In the genomic region with DNA sequence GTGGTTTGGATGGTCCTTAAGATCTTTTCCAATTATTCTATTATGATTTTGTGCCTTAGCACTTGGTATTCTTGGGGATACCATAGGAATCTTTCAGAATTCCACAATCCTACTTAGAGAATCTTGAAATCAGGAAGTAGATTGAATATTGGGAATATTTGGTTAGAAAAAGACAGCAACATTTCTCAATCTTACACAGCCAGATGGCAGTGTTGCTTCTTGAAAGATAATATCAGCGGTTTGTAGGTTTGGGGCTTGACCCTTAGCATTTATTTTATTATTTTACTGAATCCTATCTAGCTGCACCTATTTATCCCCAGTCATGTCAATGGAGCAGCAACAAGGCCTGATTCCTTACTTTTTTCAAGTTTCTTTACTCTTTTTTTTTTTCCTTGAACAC, we compare ENCODE assay signal across 13 cellular contexts. TPM values are rescaled to one million over a fixed set of nuclear protein-coding genes. Genes with fewer than 3 reads are reported as not detected.
DNase-seq lines count a peak whose midpoint lies in the region; ATAC-seq and TF ChIP-seq lines count a peak whose summit lies in the region.
"Had no signal": no experiment of that assay in that cellular context is flagged by ENCODE, and none has a peak within 500 bp of the region (broad histone marks: within the 10 kb centered on the region; RNA-seq: fewer than 3 reads in every experiment).

No MANE protein-coding gene starts in this region.

- H3K18ac ChIP-seq in H9 (ENCODE audit: insufficient read length, low read depth, low read length): no peak overlapping the region

- H3K4me2 ChIP-seq in H9 (ENCODE audit: insufficient read depth, insufficient read length, low read length): no peak overlapping the region

- DNase-seq in AG08395 (ENCODE audit: low spot score) (peak; percentile 6), H9 (no peak), amniotic epithelial cell (ENCODE audit: low read depth) (peak; percentile 7), kidney epithelial cell (ENCODE audit: low read depth) (no peak), NCI-H446 treated with DMSO at 0.1 percent for 48 hours (lab: John Stamatoyannopoulos, UW) (no peak), ovary (no peak)
- DNase-seq: activated CD8-positive, alpha-beta T cell treated with anti-CD3 and anti-CD28 coated beads for 36 hours; left ventricle myocardium superior had no signal

- H3K4me3 Mint-ChIP-seq in H9: no peak overlapping the region
- H3K4me3 Mint-ChIP-seq: activated CD8-positive, alpha-beta T cell treated with anti-CD3 and anti-CD28 coated beads for 36 hours; central memory CD8-positive, alpha-beta T cell had no signal

- H3K4me3 ChIP-seq in kidney epithelial cell (ENCODE audit: low read depth, low read length) (no peak overlapping the region), ovary (no peak overlapping the region)

- TF ChIP-seq EP300 in ovary (IDR thresholded peaks at IDR 0.05): no peak

- H3K9me3 Mint-ChIP-seq in H9: peaks cover 1 to 49% of the 10 kb centered on the region in 2 experiments; a peak in 4 of 5 replicates
- H3K9me3 Mint-ChIP-seq: activated CD8-positive, alpha-beta T cell treated with anti-CD3 and anti-CD28 coated beads for 36 hours had no signal

- H3K79me2 ChIP-seq in H9 (ENCODE audit: insufficient read depth, low read length): no peaks in the 10 kb centered on the region

- intact Hi-C loops in ovary (cut with DNase I): loop anchor here in 1 of 4 donors (10.0 kb wide), 1 partner anchor 229 kb away; no protein-coding TSS in a partner anchor

- H3K36me3 Mint-ChIP-seq in H9 (ENCODE audit: insufficient read depth in 1 of 3, low read depth in 3 of 3): no peaks in the 10 kb centered on the region; a peak in 1 of 7 replicates

- no peak overlapping the region for H4K91ac ChIP-seq in H9 (ENCODE audit: insufficient read length, low read depth, low read length)

- no peak overlapping the region for H3K56ac ChIP-seq in H9 (ENCODE audit: insufficient read length, low read depth, low read length)

- ATAC-seq in HG02571 (IDR thresholded peaks at IDR 0.05; ENCODE audit: unreplicated experiment): no peak
- ATAC-seq in HG02852 (IDR thresholded peaks at IDR 0.05; ENCODE audit: unreplicated experiment): no peak
- ATAC-seq: activated CD8-positive, alpha-beta T cell treated with anti-CD3 and anti-CD28 coated beads for 36 hours; left ventricle myocardium superior had no signal

- no peaks in the 10 kb centered on the region for H3K79me1 ChIP-seq in H9 (ENCODE audit: insufficient read depth, low read depth, low read length, poor library complexity, severe bottlenecking)

- no peak overlapping the region for H2BK15ac ChIP-seq in H9 (ENCODE audit: low read depth, low read length)

- H3K27ac Mint-ChIP-seq in H9: no peak overlapping the region
- H3K27ac Mint-ChIP-seq: activated CD8-positive, alpha-beta T cell treated with anti-CD3 and anti-CD28 coated beads for 36 hours had no signal

- no peak overlapping the region for H3K4ac ChIP-seq in H9 (ENCODE audit: low read depth, low read length)

- H4K20me1 ChIP-seq in H9 (ENCODE audit: control insufficient read depth, insufficient read depth, insufficient read length): no peaks in the 10 kb centered on the region

- no peak overlapping the region for H3K9ac ChIP-seq in H9 (ENCODE audit: extremely low read depth, insufficient read length, low read length)

- H3K27me3 ChIP-seq in H9 (ENCODE audit: insufficient read depth, low read length) (no peaks in the 10 kb centered on the region), kidney epithelial cell (ENCODE audit: control insufficient read depth, insufficient read depth, low read length) (no peaks in the 10 kb centered on the region), ovary (no peaks in the 10 kb centered on the region)

- no peak overlapping the region for H3K14ac ChIP-seq in H9 (ENCODE audit: insufficient read depth, low read length)

- H3K36me3 ChIP-seq in kidney epithelial cell (ENCODE audit: control insufficient read depth, insufficient read depth, low read length): no peaks in the 10 kb centered on the region
- no peaks in the 10 kb centered on the region for H3K36me3 ChIP-seq in ovary

- no CpG with 5 or more reads among the region's 1 CpG for WGBS in H9 (ENCODE audit: extremely low coverage, insufficient read length, low lambda C conversion rate)
- WGBS in ovary, 3 donors: 4 to 12% (median 6%) methylated on average over 1 of the region's 1 CpG

- H2BK20ac ChIP-seq in H9 (ENCODE audit: low read depth, low read length, poor library complexity, severe bottlenecking): no peak overlapping the region

- H2BK120ac ChIP-seq in H9 (ENCODE audit: low read depth, low read length, poor library complexity, severe bottlenecking): no peak overlapping the region

- H3K4me1 ChIP-seq in H9 (ENCODE audit: insufficient read depth, low read length): no peaks in the 10 kb centered on the region
- no peaks in the 10 kb centered on the region for H3K4me1 ChIP-seq in ovary (ENCODE audit: insufficient read depth)

- H2AK5ac ChIP-seq in H9 (ENCODE audit: insufficient read length, low read length): no peak overlapping the region

- no peak overlapping the region for H2BK5ac ChIP-seq in H9 (ENCODE audit: insufficient read length, low read length)

- peak; percentile 62 for TF ChIP-seq CTCF in H9 (conservative IDR thresholded peaks at IDR 0.05)
- TF ChIP-seq CTCF in kidney epithelial cell (IDR thresholded peaks at IDR 0.05; ENCODE audit: insufficient read depth, low read length, poor library complexity, severe bottlenecking): peak; percentile 20
- TF ChIP-seq CTCF in ovary (IDR thresholded peaks at IDR 0.05): no peak

- H3T11ph ChIP-seq in H9 (ENCODE audit: low read length): no peak overlapping the region

- peaks cover 3% of the 10 kb centered on the region in 2 experiments; a peak in 2 of 4 replicates for H3K4me1 Mint-ChIP-seq in H9
- H3K4me1 Mint-ChIP-seq: central memory CD8-positive, alpha-beta T cell had no signal

- no peaks in the 10 kb centered on the region for H3K23me2 ChIP-seq in H9 (ENCODE audit: insufficient read length, low read depth, low read length, poor library complexity, severe bottlenecking)

- H3K23ac ChIP-seq in H9 (ENCODE audit: insufficient read length, low read depth, low read length): no peak overlapping the region

- H4K5ac ChIP-seq in H9 (ENCODE audit: insufficient read length, low read depth, low read length): no peak overlapping the region

- no peak overlapping the region for H2BK12ac ChIP-seq in H9 (ENCODE audit: insufficient read length, low read depth, low read length)

- TF ChIP-seq POLR2A in ovary (IDR thresholded peaks at IDR 0.05): no peak

- H3K27ac ChIP-seq in H9 (ENCODE audit: insufficient read length, low read depth, low read length) (no peak overlapping the region), ovary (no peak overlapping the region)

- H2AFZ ChIP-seq in H9 (ENCODE audit: low read length): no peak overlapping the region

- H3K9me3 ChIP-seq in H9 (ENCODE audit: control insufficient read depth, low read depth, low read length) (no peaks in the 10 kb centered on the region), ovary (no peaks in the 10 kb centered on the region)

- no peak overlapping the region for H4K8ac ChIP-seq in H9 (replicated peaks; ENCODE audit: insufficient read length, low read depth, low read length)

- no peaks in the 10 kb centered on the region for H3K27me3 Mint-ChIP-seq in H9 (ENCODE audit: low read depth)
- H3K27me3 Mint-ChIP-seq: activated CD8-positive, alpha-beta T cell treated with anti-CD3 and anti-CD28 coated beads for 36 hours; central memory CD8-positive, alpha-beta T cell had no signal

RNA-seq across cellular contexts. Expression of a gene that starts 28.6 kb away (rescaled TPM):
- total RNA-seq in H9 (2021): 0.17 and 0.18 TPM in 2 replicates
- total RNA-seq in kidney epithelial cell: not detected in 2 replicates
- not detected for total RNA-seq in ovary
- under 1 TPM in 1 of 2 donors, not detected in 1; 0.07 TPM for polyA plus RNA-seq in ovary
- total RNA-seq: activated CD8-positive, alpha-beta T cell treated with anti-CD3 and anti-CD28 coated beads for 36 hours; G401; left ventricle myocardium superior; ureter had no signal

RNA-seq across cellular contexts. Expression of a gene that starts 33.7 kb away (rescaled TPM):
- 0.18 TPM in 1 of 2 replicates, not detected in the other for total RNA-seq in H9 (2021)
- 0.41 and 1.6 TPM in 2 replicates for total RNA-seq in kidney epithelial cell
- total RNA-seq in ovary: 1 to 10 TPM; 1.3 to 4.6 (median 2.6) TPM
- polyA plus RNA-seq in ovary: 1 to 10 TPM; 1.3 to 5.8 TPM
- total RNA-seq: activated CD8-positive, alpha-beta T cell treated with anti-CD3 and anti-CD28 coated beads for 36 hours; G401; left ventricle myocardium superior; ureter had no signal

RNA-seq across cellular contexts. Expression of a gene that starts 33.7 kb away (rescaled TPM):
- total RNA-seq in H9 (2021): 0.11 TPM in 1 of 2 replicates, not detected in the other
- not detected in 2 replicates for total RNA-seq in kidney epithelial cell
- under 1 TPM in 1 of 7 donors, not detected in 6; 0.10 TPM for total RNA-seq in ovary
- polyA plus RNA-seq in ovary: not detected
- total RNA-seq: activated CD8-positive, alpha-beta T cell treated with anti-CD3 and anti-CD28 coated beads for 36 hours; G401; left ventricle myocardium superior; ureter had no signal

RNA-seq across cellular contexts. Expression of a gene that starts 45.0 kb away (rescaled TPM):
- total RNA-seq in H9 (2021) (not detected in 2 replicates), kidney epithelial cell (not detected in 2 replicates), ovary (not detected)
- not detected for polyA plus RNA-seq in ovary
- total RNA-seq: activated CD8-positive, alpha-beta T cell treated with anti-CD3 and anti-CD28 coated beads for 36 hours; G401; left ventricle myocardium superior; ureter had no signal

Comparison
In these comparisons a context has a peak if more than half of its experiments do, and no peak if none do; other contexts are left out.
1. DNase-seq: peak in AG08395 (single experiment) and amniotic epithelial cell (single experiment); none in H9 (single experiment), kidney epithelial cell (single experiment), NCI-H446 treated with DMSO at 0.1 percent for 48 hours (single experiment) and ovary (0 of 5).
2. CTCF ChIP-seq: peak in H9 (single experiment) and kidney epithelial cell (single experiment); none in ovary (0 of 3).